In genomic region chr6:31834704-31835375, GRCh38 we compare ENCODE assay signal across 1 cellular context.
A peak's percentile ranks its signal among the peaks of the same experiment; 100 is the strongest.
TF ChIP-seq lines count a peak whose summit lies in the region.

No MANE protein-coding gene starts in this region.

TF ChIP-seq in HEK293, 187 proteins besides CTCF, POLR2A, EP300 and RAD21 (continued from another document and continues in another):
- no peak for TF ChIP-seq ZNF366 (tag by site-specific recombination; conservative IDR thresholded peaks at IDR 0.05)
- no peak for TF ChIP-seq ZBTB1 (tag by site-specific recombination; IDR thresholded peaks at IDR 0.05)
- TF ChIP-seq TCF7L2 (IDR thresholded peaks at IDR 0.05; ENCODE audit: borderline replicate concordance, low read depth, low read length): no peak
- no peak for TF ChIP-seq ZNF37A (tag by site-specific recombination; IDR thresholded peaks at IDR 0.05)
- 0 out of 2 replicates have a peak, but pooled peaks have one; percentile 19 for TF ChIP-seq ZBTB11 (tag by site-specific recombination; conservative IDR thresholded peaks at IDR 0.05; ENCODE audit: low read depth)
- TF ChIP-seq ZNF670 (tag by site-specific recombination; IDR thresholded peaks at IDR 0.05; ENCODE audit: low read depth): no peak
- peak; percentile 67; the same call in 1 of the 2 replicates for TF ChIP-seq ZEB2 (tag by site-specific recombination; IDR thresholded peaks at IDR 0.05)
- TF ChIP-seq TRIM28 (IDR thresholded peaks at IDR 0.05; ENCODE audit: borderline replicate concordance, low read length): no peak
- TF ChIP-seq ZNF433 (tag by site-specific recombination; IDR thresholded peaks at IDR 0.05; ENCODE audit: low read depth): no peak
- TF ChIP-seq ZFP69B (tag by site-specific recombination; IDR thresholded peaks at IDR 0.05): no peak
- TF ChIP-seq YY1 (tag by site-specific recombination; IDR thresholded peaks at IDR 0.05): peak; percentile 89
- TF ChIP-seq MZF1 (tag by site-specific recombination; IDR thresholded peaks at IDR 0.05; ENCODE audit: borderline replicate concordance): 0 out of 2 replicates have a peak, but pooled peaks have one; percentile 58
- TF ChIP-seq KLF9 (tag by site-specific recombination; IDR thresholded peaks at IDR 0.05; ENCODE audit: low read depth): peak; percentile 56; the same call in 1 of the 2 replicates
- no peak for TF ChIP-seq ZNF514 (tag by site-specific recombination; IDR thresholded peaks at IDR 0.05)
- no peak for TF ChIP-seq ZNF133 (tag by site-specific recombination; IDR thresholded peaks at IDR 0.05)
- TF ChIP-seq ZNF677 (tag by site-specific recombination; IDR thresholded peaks at IDR 0.05): no peak
- no peak for TF ChIP-seq ZNF223 (tag by site-specific recombination; IDR thresholded peaks at IDR 0.05)
- TF ChIP-seq YY2 (tag by site-specific recombination; IDR thresholded peaks at IDR 0.05): peak; percentile 93
- no peak for TF ChIP-seq GLI2 (tag by site-specific recombination; IDR thresholded peaks at IDR 0.05; ENCODE audit: borderline replicate concordance, low read depth)
- no peak for TF ChIP-seq HOXC10 (CRISPR knock-in tag; IDR thresholded peaks at IDR 0.05)
- 0 out of 2 replicates have a peak, but pooled peaks have one; percentile 13 for TF ChIP-seq ZNF513 (tag by site-specific recombination; IDR thresholded peaks at IDR 0.05)
- TF ChIP-seq ZSCAN18 (tag by site-specific recombination; IDR thresholded peaks at IDR 0.05): no peak
- no peak for TF ChIP-seq SCRT1 (tag by site-specific recombination; IDR thresholded peaks at IDR 0.05; ENCODE audit: borderline replicate concordance)
- no peak for TF ChIP-seq ZNF560 (tag by site-specific recombination; IDR thresholded peaks at IDR 0.05; ENCODE audit: borderline replicate concordance)
- TF ChIP-seq ZNF26 (tag by site-specific recombination; IDR thresholded peaks at IDR 0.05): no peak
- TF ChIP-seq SP2 (tag by site-specific recombination; IDR thresholded peaks at IDR 0.05): 0 out of 2 replicates have a peak, but pooled peaks have one; percentile 3
- TF ChIP-seq SETDB1 (IDR thresholded peaks at IDR 0.05; ENCODE audit: insufficient read length, low read length): no peak
- no peak for TF ChIP-seq ZIC2 (tag by site-specific recombination; IDR thresholded peaks at IDR 0.05)
- peak; percentile 3; the same call in 1 of the 2 replicates for TF ChIP-seq ZNF561 (tag by site-specific recombination; IDR thresholded peaks at IDR 0.05; ENCODE audit: borderline replicate concordance)
- TF ChIP-seq GLIS1 (tag by site-specific recombination; IDR thresholded peaks at IDR 0.05): no peak
- peak; percentile 51 for TF ChIP-seq ZFHX2 (tag by site-specific recombination; conservative IDR thresholded peaks at IDR 0.05)
- no peak for TF ChIP-seq ZNF549 (tag by site-specific recombination; IDR thresholded peaks at IDR 0.05)
- peak; percentile 32; the same call in 1 of the 2 replicates for TF ChIP-seq ZNF324 (tag by site-specific recombination; IDR thresholded peaks at IDR 0.05)
- TF ChIP-seq ZNF792 (tag by site-specific recombination; IDR thresholded peaks at IDR 0.05): 0 out of 2 replicates have a peak, but pooled peaks have one; percentile 12
- TF ChIP-seq ZNF610 (tag by site-specific recombination; IDR thresholded peaks at IDR 0.05; ENCODE audit: borderline replicate concordance): peak; percentile 14
- no peak for TF ChIP-seq ZNF600 (tag by site-specific recombination; IDR thresholded peaks at IDR 0.05)
- TF ChIP-seq ZNF280C (tag by site-specific recombination; IDR thresholded peaks at IDR 0.05): no peak
- no peak for TF ChIP-seq PRDM4 (tag by site-specific recombination; IDR thresholded peaks at IDR 0.05)
- TF ChIP-seq ZNF529 (tag by site-specific recombination; IDR thresholded peaks at IDR 0.05; ENCODE audit: insufficient replicate concordance): no peak
- no peak for TF ChIP-seq ZNF501 (tag by site-specific recombination; IDR thresholded peaks at IDR 0.05)
- TF ChIP-seq ZNF16 (tag by site-specific recombination; IDR thresholded peaks at IDR 0.05; ENCODE audit: low read depth): no peak
- no peak for TF ChIP-seq ZNF423 (tag by site-specific recombination; IDR thresholded peaks at IDR 0.05)
- no peak for TF ChIP-seq ZBTB48 (tag by site-specific recombination; IDR thresholded peaks at IDR 0.05)
- peak; percentile 78; the same call in 1 of the 2 replicates for TF ChIP-seq KLF10 (tag by site-specific recombination; IDR thresholded peaks at IDR 0.05)
- no peak for TF ChIP-seq ZNF24 (tag by site-specific recombination; IDR thresholded peaks at IDR 0.05)
- TF ChIP-seq MYNN (tag by site-specific recombination; IDR thresholded peaks at IDR 0.05; ENCODE audit: borderline replicate concordance): no peak
- no peak for TF ChIP-seq PRDM6 (tag by site-specific recombination; IDR thresholded peaks at IDR 0.05)
- TF ChIP-seq ZNF362 (tag by site-specific recombination; IDR thresholded peaks at IDR 0.05): no peak
- TF ChIP-seq ZNF184 (tag by site-specific recombination; IDR thresholded peaks at IDR 0.05): peak; percentile 70; the same call in 1 of the 2 replicates
- peak; percentile 11; the same call in 1 of the 2 replicates for TF ChIP-seq ZNF449 (tag by site-specific recombination; IDR thresholded peaks at IDR 0.05)
